ENCODE assay signal across 1 cellular context in genomic region chr10:103232772-103233488, GRCh38.
TF ChIP-seq lines count a peak whose summit lies in the region.

No MANE protein-coding gene starts in this region.

TF ChIP-seq in HepG2, 621 proteins besides CTCF, POLR2A, EP300 and RAD21 (continued from another document):
- no peak for TF ChIP-seq PBX2 (CRISPR knock-in tag; IDR thresholded peaks at IDR 0.05)
- no peak for TF ChIP-seq FLYWCH1 (CRISPR knock-in tag; IDR thresholded peaks at IDR 0.05)
- no peak for TF ChIP-seq ZBTB33 (CRISPR knock-in tag; IDR thresholded peaks at IDR 0.05)
- TF ChIP-seq ELF3 (CRISPR knock-in tag; IDR thresholded peaks at IDR 0.05), result peak; percentile 33; the same call in 1 of the 2 replicates
- TF ChIP-seq ZNF790 (CRISPR knock-in tag; IDR thresholded peaks at IDR 0.05; ENCODE audit: borderline replicate concordance), result no peak
- TF ChIP-seq FOXP4 (CRISPR knock-in tag; IDR thresholded peaks at IDR 0.05), result 0 out of 2 replicates have a peak, but pooled peaks have one; percentile 34
- TF ChIP-seq NR2F6 (IDR thresholded peaks at IDR 0.05), result 0 out of 2 replicates have a peak, but pooled peaks have one; percentile 11
- TF ChIP-seq NR2F6 (CRISPR knock-in tag; IDR thresholded peaks at IDR 0.05), result 0 out of 2 replicates have a peak, but pooled peaks have one; percentile 9
- peak; percentile 98 for TF ChIP-seq FOSL2 (CRISPR knock-in tag; IDR thresholded peaks at IDR 0.05)
- no peak for TF ChIP-seq SUZ12 (IDR thresholded peaks at IDR 0.05; ENCODE audit: low read depth, low read length)
- no peak for TF ChIP-seq RBAK (CRISPR knock-in tag; IDR thresholded peaks at IDR 0.05)
- TF ChIP-seq RARA (CRISPR knock-in tag; IDR thresholded peaks at IDR 0.05), result peak; percentile 61
- TF ChIP-seq MTA3 (CRISPR knock-in tag; IDR thresholded peaks at IDR 0.05), result no peak
- TF ChIP-seq ZNF460 (CRISPR knock-in tag; IDR thresholded peaks at IDR 0.05; ENCODE audit: borderline replicate concordance), result peak; percentile 49; the same call in 1 of the 2 replicates
- no peak for TF ChIP-seq MEIS1 (CRISPR knock-in tag; IDR thresholded peaks at IDR 0.05; ENCODE audit: borderline replicate concordance)
- TF ChIP-seq ZNF609 (CRISPR knock-in tag; IDR thresholded peaks at IDR 0.05; ENCODE audit: borderline replicate concordance), result no peak
- TF ChIP-seq TFAP4 (IDR thresholded peaks at IDR 0.05; ENCODE audit: borderline replicate concordance, low read depth), result peak; percentile 15; the same call in 1 of the 2 replicates
- 0 out of 2 replicates have a peak, but pooled peaks have one; percentile 10 for TF ChIP-seq ZNF644 (CRISPR knock-in tag; IDR thresholded peaks at IDR 0.05; ENCODE audit: low read depth)
- 0 out of 2 replicates have a peak, but pooled peaks have one; percentile 54 for TF ChIP-seq ZNF263 (CRISPR knock-in tag; IDR thresholded peaks at IDR 0.05)
- TF ChIP-seq CREM (IDR thresholded peaks at IDR 0.05), result peak; percentile 33; the same call in 1 of the 2 replicates
- no peak for TF ChIP-seq CREM (CRISPR knock-in tag; IDR thresholded peaks at IDR 0.05)
